Comparison of ENCODE assay signal across 8 cellular contexts in the genomic region with DNA sequence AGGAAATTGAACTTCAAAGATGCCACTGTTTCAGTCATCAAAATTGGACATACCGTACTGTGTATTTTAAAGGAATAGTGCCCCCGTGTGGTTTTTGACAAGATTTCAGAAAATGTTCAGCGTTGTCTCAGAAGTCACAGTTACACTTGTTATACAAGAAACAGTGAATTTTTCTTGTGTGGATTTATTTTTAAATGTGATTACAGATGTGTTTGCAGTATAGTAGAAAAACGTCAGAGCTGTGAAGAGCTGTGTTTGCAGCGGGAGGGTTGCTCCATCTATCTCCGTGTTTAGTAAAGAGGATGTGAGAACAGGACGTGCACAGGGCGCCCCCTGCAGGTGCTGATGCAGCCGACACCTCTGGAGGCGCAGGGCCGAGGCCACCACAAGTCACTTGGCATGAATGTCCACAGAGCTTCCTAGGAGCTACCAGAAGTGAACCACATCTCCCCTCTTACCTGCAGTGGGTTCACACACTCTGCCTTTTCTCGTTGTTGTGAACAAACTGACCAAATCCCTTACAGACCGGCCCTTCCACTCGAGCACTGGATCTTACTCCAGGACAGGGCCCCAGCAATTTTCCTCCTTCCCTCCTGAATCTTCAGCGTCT.
DNase-seq lines count a peak whose midpoint lies in the region; ATAC-seq and TF ChIP-seq lines count a peak whose summit lies in the region.

No MANE protein-coding gene starts in this region.

- intact Hi-C loops in Right ventricle myocardium inferior (cut with DNase I) (no loop called here), posterior vena cava (cut with DNase I) (no loop called here), upper lobe of right lung (cut with DNase I) (no loop called here)

- H3K9me3 Mint-ChIP-seq in activated naive CD4-positive, alpha-beta T cell treated with anti-CD3 and anti-CD28 coated beads, Interleukin-2, amount 50 U/mL, for 24 hours: no peaks in the 10 kb centered on the region

- TF ChIP-seq CTCF in GM10266 (IDR thresholded peaks at IDR 0.05; ENCODE audit: control insufficient read depth, insufficient read depth, low read depth, missing control alignments) (peak; percentile 95), upper lobe of right lung (IDR thresholded peaks at IDR 0.05) (peak; percentile 94)

- no peaks in the 10 kb centered on the region for H3K36me3 ChIP-seq in upper lobe of right lung

- H3K4me3 ChIP-seq in upper lobe of right lung: peak overlapping the region; percentile 31

- no peak overlapping the region for H3K27ac ChIP-seq in upper lobe of right lung

- DNase-seq in GM10266 (ENCODE audit: extremely low spot score) (peak; percentile 49), NAMALWA (ENCODE audit: low spot score) (peak; percentile 87), Right ventricle myocardium inferior (ENCODE audit: missing footprints) (peak; percentile 93), posterior vena cava (ENCODE audit: low spot score) (peak; percentile 95), upper lobe of right lung (peak; percentile 91)

- H3K27me3 ChIP-seq in upper lobe of right lung: no peaks in the 10 kb centered on the region

- peaks cover 11% of the 10 kb centered on the region for H3K4me1 Mint-ChIP-seq in activated naive CD4-positive, alpha-beta T cell treated with anti-CD3 and anti-CD28 coated beads, Interleukin-2, amount 50 U/mL, for 24 hours

- H3K4me1 ChIP-seq in upper lobe of right lung: peaks cover 3% of the 10 kb centered on the region

- no peaks in the 10 kb centered on the region for H3K9me3 ChIP-seq in upper lobe of right lung

- H3K4me3 Mint-ChIP-seq in activated naive CD4-positive, alpha-beta T cell treated with anti-CD3 and anti-CD28 coated beads, Interleukin-2, amount 50 U/mL, for 24 hours: peak overlapping the region; percentile 87

- H3K27me3 Mint-ChIP-seq in activated naive CD4-positive, alpha-beta T cell treated with anti-CD3 and anti-CD28 coated beads, Interleukin-2, amount 50 U/mL, for 24 hours: no peaks in the 10 kb centered on the region

- H3K36me3 Mint-ChIP-seq in activated naive CD4-positive, alpha-beta T cell treated with anti-CD3 and anti-CD28 coated beads, Interleukin-2, amount 50 U/mL, for 24 hours: no peaks in the 10 kb centered on the region

- ATAC-seq in HG02588 (IDR thresholded peaks at IDR 0.05; ENCODE audit: unreplicated experiment) (peak; percentile 83), SK-N-SH treated with all-trans-retinoic acid at 6 μM for 48 hours (peak; percentile 99), Right ventricle myocardium inferior (peak; percentile 95), upper lobe of right lung (peak; percentile 98)

- no peak overlapping the region for H3K27ac Mint-ChIP-seq in activated naive CD4-positive, alpha-beta T cell treated with anti-CD3 and anti-CD28 coated beads, Interleukin-2, amount 50 U/mL, for 24 hours

TF ChIP-seq in SK-N-SH treated with all-trans-retinoic acid at 6 μM for 48 hours, 23 proteins besides CTCF, POLR2A, EP300 and RAD21:
- TF ChIP-seq ZFP30 (CRISPR knock-in tag; IDR thresholded peaks at IDR 0.05): no peak
- TF ChIP-seq ZNF565 (CRISPR knock-in tag; conservative IDR thresholded peaks at IDR 0.05; ENCODE audit: low read depth): no peak
- TF ChIP-seq ARNTL (CRISPR knock-in tag; IDR thresholded peaks at IDR 0.05; ENCODE audit: borderline replicate concordance, low read depth): no peak
- TF ChIP-seq, protein P1, sequence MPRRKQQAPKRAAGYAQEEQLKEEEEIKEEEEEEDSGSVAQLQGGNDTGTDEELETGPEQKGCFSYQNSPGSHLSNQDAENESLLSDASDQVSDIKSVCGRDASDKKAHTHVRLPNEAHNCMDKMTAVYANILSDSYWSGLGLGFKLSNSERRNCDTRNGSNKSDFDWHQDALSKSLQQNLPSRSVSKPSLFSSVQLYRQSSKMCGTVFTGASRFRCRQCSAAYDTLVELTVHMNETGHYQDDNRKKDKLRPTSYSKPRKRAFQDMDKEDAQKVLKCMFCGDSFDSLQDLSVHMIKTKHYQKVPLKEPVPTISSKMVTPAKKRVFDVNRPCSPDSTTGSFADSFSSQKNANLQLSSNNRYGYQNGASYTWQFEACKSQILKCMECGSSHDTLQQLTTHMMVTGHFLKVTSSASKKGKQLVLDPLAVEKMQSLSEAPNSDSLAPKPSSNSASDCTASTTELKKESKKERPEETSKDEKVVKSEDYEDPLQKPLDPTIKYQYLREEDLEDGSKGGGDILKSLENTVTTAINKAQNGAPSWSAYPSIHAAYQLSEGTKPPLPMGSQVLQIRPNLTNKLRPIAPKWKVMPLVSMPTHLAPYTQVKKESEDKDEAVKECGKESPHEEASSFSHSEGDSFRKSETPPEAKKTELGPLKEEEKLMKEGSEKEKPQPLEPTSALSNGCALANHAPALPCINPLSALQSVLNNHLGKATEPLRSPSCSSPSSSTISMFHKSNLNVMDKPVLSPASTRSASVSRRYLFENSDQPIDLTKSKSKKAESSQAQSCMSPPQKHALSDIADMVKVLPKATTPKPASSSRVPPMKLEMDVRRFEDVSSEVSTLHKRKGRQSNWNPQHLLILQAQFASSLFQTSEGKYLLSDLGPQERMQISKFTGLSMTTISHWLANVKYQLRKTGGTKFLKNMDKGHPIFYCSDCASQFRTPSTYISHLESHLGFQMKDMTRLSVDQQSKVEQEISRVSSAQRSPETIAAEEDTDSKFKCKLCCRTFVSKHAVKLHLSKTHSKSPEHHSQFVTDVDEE (CRISPR knock-in tag; IDR thresholded peaks at IDR 0.05): no peak
- TF ChIP-seq, protein P2, sequence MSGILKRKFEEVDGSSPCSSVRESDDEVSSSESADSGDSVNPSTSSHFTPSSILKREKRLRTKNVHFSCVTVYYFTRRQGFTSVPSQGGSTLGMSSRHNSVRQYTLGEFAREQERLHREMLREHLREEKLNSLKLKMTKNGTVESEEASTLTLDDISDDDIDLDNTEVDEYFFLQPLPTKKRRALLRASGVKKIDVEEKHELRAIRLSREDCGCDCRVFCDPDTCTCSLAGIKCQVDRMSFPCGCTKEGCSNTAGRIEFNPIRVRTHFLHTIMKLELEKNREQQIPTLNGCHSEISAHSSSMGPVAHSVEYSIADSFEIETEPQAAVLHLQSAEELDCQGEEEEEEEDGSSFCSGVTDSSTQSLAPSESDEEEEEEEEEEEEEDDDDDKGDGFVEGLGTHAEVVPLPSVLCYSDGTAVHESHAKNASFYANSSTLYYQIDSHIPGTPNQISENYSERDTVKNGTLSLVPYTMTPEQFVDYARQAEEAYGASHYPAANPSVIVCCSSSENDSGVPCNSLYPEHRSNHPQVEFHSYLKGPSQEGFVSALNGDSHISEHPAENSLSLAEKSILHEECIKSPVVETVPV (CRISPR knock-in tag; IDR thresholded peaks at IDR 0.05): no peak
- TF ChIP-seq BACH2 (CRISPR knock-in tag; IDR thresholded peaks at IDR 0.05; ENCODE audit: borderline replicate concordance): no peak
- TF ChIP-seq, protein P3, sequence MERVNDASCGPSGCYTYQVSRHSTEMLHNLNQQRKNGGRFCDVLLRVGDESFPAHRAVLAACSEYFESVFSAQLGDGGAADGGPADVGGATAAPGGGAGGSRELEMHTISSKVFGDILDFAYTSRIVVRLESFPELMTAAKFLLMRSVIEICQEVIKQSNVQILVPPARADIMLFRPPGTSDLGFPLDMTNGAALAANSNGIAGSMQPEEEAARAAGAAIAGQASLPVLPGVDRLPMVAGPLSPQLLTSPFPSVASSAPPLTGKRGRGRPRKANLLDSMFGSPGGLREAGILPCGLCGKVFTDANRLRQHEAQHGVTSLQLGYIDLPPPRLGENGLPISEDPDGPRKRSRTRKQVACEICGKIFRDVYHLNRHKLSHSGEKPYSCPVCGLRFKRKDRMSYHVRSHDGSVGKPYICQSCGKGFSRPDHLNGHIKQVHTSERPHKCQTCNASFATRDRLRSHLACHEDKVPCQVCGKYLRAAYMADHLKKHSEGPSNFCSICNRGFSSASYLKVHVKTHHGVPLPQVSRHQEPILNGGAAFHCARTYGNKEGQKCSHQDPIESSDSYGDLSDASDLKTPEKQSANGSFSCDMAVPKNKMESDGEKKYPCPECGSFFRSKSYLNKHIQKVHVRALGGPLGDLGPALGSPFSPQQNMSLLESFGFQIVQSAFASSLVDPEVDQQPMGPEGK (CRISPR knock-in tag; IDR thresholded peaks at IDR 0.05; ENCODE audit: borderline replicate concordance): no peak
- TF ChIP-seq OSR1 (CRISPR knock-in tag; IDR thresholded peaks at IDR 0.05): no peak
- TF ChIP-seq ZC3H10 (CRISPR knock-in tag; IDR thresholded peaks at IDR 0.05): no peak
- TF ChIP-seq ISL1 (CRISPR knock-in tag; IDR thresholded peaks at IDR 0.05): no peak
- TF ChIP-seq ZNF8 (CRISPR knock-in tag; IDR thresholded peaks at IDR 0.05): no peak
- TF ChIP-seq TCF4 (CRISPR knock-in tag; IDR thresholded peaks at IDR 0.05; ENCODE audit: borderline replicate concordance): no peak
- TF ChIP-seq TOX (CRISPR knock-in tag; IDR thresholded peaks at IDR 0.05; ENCODE audit: borderline replicate concordance): no peak
- no peak for TF ChIP-seq RARB (CRISPR knock-in tag; IDR thresholded peaks at IDR 0.05)
- TF ChIP-seq SNAI2 (CRISPR knock-in tag; IDR thresholded peaks at IDR 0.05): no peak
- no peak for TF ChIP-seq ZFP3 (CRISPR knock-in tag; IDR thresholded peaks at IDR 0.05)
- TF ChIP-seq CSDC2 (CRISPR knock-in tag; IDR thresholded peaks at IDR 0.05): no peak
